In the genomic region with DNA sequence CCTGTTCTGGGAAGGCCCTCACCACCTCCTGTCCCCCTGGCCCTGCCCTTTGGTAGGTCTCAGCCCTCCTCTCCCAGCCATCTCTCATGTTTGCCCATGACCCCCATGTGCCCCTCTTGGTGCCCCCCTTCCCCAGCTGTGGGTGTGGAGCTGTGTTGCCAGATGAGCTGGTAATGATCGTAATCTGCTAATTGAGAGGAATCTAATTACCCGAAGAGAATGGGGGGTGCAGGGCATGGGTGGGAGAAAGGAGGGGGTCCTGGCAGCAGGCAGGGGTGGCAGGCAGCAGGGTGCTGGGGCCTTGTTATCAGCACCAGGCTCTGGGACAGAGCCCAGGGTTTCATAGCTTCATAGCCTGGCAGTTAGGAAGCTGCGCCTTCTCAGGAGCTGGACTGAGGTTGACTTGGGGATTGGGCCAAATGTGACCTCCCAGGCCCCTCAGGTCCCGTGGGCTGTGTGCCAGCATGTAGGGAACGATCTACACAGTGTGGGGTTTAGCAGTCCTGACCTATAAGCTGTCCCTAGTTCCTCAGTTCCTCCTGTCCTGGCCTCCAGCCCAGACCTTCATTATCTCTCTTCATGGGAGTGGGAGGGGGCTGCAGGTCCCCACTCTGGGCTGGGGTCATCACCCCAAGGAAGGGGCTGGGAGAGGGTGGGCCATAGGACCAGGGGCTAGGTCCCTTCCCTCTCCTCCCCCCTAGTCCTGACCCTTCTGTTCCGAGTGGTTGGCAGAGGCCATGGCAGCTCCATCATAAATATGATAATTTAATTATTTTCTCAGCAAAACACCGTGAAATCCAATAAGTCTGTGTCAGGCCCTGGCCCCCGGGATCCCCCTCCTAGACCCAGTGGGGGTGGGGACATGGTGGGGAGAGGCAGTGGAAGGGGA, we compare ENCODE assay signal across 17 cellular contexts. TPM values are rescaled to one million over a fixed set of nuclear protein-coding genes. Genes with fewer than 3 reads are reported as not detected.
DNase-seq lines count a peak whose midpoint lies in the region; ATAC-seq and TF ChIP-seq lines count a peak whose summit lies in the region.
"Had no signal": no experiment of that assay in that cellular context is flagged by ENCODE, and none has a peak within 500 bp of the region (broad histone marks: within the 10 kb centered on the region; RNA-seq: fewer than 3 reads in every experiment).

No MANE protein-coding gene starts in this region.

- H3K36me3 ChIP-seq in SK-N-MC (ENCODE audit: insufficient read depth, low read length) (no peaks in the 10 kb centered on the region), OCI-LY7 (ENCODE audit: insufficient read depth, low read length) (no peaks in the 10 kb centered on the region)

- H3K9ac ChIP-seq in SK-N-MC (ENCODE audit: insufficient read length): peak overlapping the region; percentile 43

- CTCF ChIA-PET in OCI-LY7 (lab: Charles Lee; ENCODE audit: unreplicated experiment): interaction anchor here (0.6 kb wide), 1 partner anchor 98 kb away, joined by 3 read pairs; no protein-coding TSS in a partner anchor

- H3K4me2 ChIP-seq in OCI-LY7 (ENCODE audit: low read length): no peak overlapping the region

- H3K9me3 ChIP-seq in SK-N-MC (ENCODE audit: low read depth, low read length) (no peaks in the 10 kb centered on the region), OCI-LY7 (ENCODE audit: low read length) (no peaks in the 10 kb centered on the region)
- H3K9me3 ChIP-seq: gastroesophageal sphincter, suprapubic skin had no signal

- peak overlapping the region; percentile 62 for H3K4me3 ChIP-seq in SK-N-MC
- no peak overlapping the region for H3K4me3 ChIP-seq in OCI-LY7 (ENCODE audit: low read depth, low read length, poor library complexity, severe bottlenecking)
- H3K4me3 ChIP-seq: gastroesophageal sphincter, suprapubic skin had no signal

- H2AFZ ChIP-seq in OCI-LY7 (ENCODE audit: low read length): no peak overlapping the region

- peaks cover 10% of the 10 kb centered on the region for H3K4me1 ChIP-seq in OCI-LY7 (ENCODE audit: insufficient read depth, low read length, poor library complexity, severe bottlenecking)

- DNase-seq in HUDEP-2 (lab: John Stamatoyannopoulos, UW; ENCODE audit: unreplicated experiment in 76 of 76) (peak in 58 of 76 experiments; percentile 4 to 83 (median 52)), SK-N-MC (ENCODE audit: low read depth, low spot score) (no peak), left ventricle myocardium superior (no peak), OCI-LY7 (ENCODE audit: low spot score) (no peak), caudate nucleus (lab: John Stamatoyannopoulos, UW) (no peak)
- DNase-seq: activated T-cell treated with anti-CD3 and anti-CD28 coated beads, Interleukin-2, amount 50 U/mL, for 72 hours; DMS79; IMR-90; mesendoderm; NK-92 treated with Interleukin-12 subunit alpha and Interleukin-12 subunit beta, amount 100 ng/mL, for 24 hours; T-helper 9 cell had no signal

- ATAC-seq in left ventricle myocardium superior (peak; percentile 42), GM19452 (IDR thresholded peaks at IDR 0.05; ENCODE audit: unreplicated experiment) (no peak)
- ATAC-seq: activated T-cell treated with anti-CD3 and anti-CD28 coated beads, Interleukin-2, amount 50 U/mL, for 72 hours; gastroesophageal sphincter had no signal

- H4K20me1 ChIP-seq in OCI-LY7 (ENCODE audit: insufficient read depth, low read length): no peaks in the 10 kb centered on the region

- no peaks in the 10 kb centered on the region for H3K79me2 ChIP-seq in OCI-LY7 (ENCODE audit: insufficient read depth, low read depth, low read length)

- BruUV-seq in OCI-LY7 (replicated peaks; lab: Mats Ljungman, UMichigan): no TSS peak

- POLR2A ChIA-PET in OCI-LY7 (lab: Charles Lee): no interaction called here

- intact Hi-C loops in left ventricle myocardium superior (cut with micrococcal nuclease): no loop called here
- intact Hi-C loops in OCI-LY7 (cut with micrococcal nuclease; ENCODE audit: unreplicated experiment): no loop called here

- TF ChIP-seq CTCF in OCI-LY7 (conservative IDR thresholded peaks at IDR 0.05; ENCODE audit: low read length): no peak

- H3K9me2 ChIP-seq in OCI-LY7 (ENCODE audit: insufficient read depth, low read length): no peaks in the 10 kb centered on the region

- H3K27ac ChIP-seq in SK-N-MC (peak overlapping the region; percentile 92), OCI-LY7 (ENCODE audit: low read depth, low read length, poor library complexity, severe bottlenecking) (no peak overlapping the region), caudate nucleus (ENCODE audit: low read depth, low read length) (no peak overlapping the region)
- H3K27ac ChIP-seq: C4-2B, gastroesophageal sphincter, suprapubic skin had no signal

RNA-seq across cellular contexts. Expression of a gene that starts 6.5 kb away (rescaled TPM):
- total RNA-seq in left ventricle myocardium superior (not detected), OCI-LY7 (2022) (0.74 and 0.96 TPM in 2 replicates)
- total RNA-seq in OCI-LY7 (2014; rRNA removed; shearing (Covaris generic)): 0.39 and 0.73 TPM in 2 replicates
- total RNA-seq: endothelial cell of umbilical vein, IMR-90, renal cortical epithelial cell, suprapubic skin had no signal

RNA-seq across cellular contexts. Expression of a gene that starts 9.1 kb away (rescaled TPM):
- total RNA-seq in left ventricle myocardium superior (21.6 TPM), OCI-LY7 (2022) (42.9 and 46.4 TPM in 2 replicates)
- 22.3 and 28.4 TPM in 2 replicates for total RNA-seq in OCI-LY7 (2014; rRNA removed; shearing (Covaris generic))

RNA-seq across cellular contexts. Expression of a gene that starts 35.8 kb away (rescaled TPM):
- total RNA-seq in left ventricle myocardium superior (93.1 TPM), OCI-LY7 (2022) (30.5 and 33.0 TPM in 2 replicates)
- 14.5 and 24.1 TPM in 2 replicates for total RNA-seq in OCI-LY7 (2014; rRNA removed; shearing (Covaris generic))

RNA-seq across cellular contexts. Expression of a gene that starts 36.0 kb away (rescaled TPM):
- total RNA-seq in left ventricle myocardium superior (1.7 TPM), OCI-LY7 (2022) (6.1 and 6.6 TPM in 2 replicates)
- total RNA-seq in OCI-LY7 (2014; rRNA removed; shearing (Covaris generic)): 1.4 and 2.5 TPM in 2 replicates
- total RNA-seq: endothelial cell of umbilical vein had no signal

Comparison
In these comparisons a context has a peak if more than half of its experiments do, and no peak if none do; other contexts are left out.
1. DNase-seq: peak in HUDEP-2 (58 of 76); none in SK-N-MC (single experiment), left ventricle myocardium superior (single experiment), OCI-LY7 (single experiment) and caudate nucleus (0 of 61).